ENCODE assay signal across 27 cellular contexts in genomic region chr14:97281741-97282140, GRCh38.
"Had no signal": no experiment of that assay in that cellular context is flagged by ENCODE, and none has a peak within 500 bp of the region (broad histone marks: within the 10 kb centered on the region; RNA-seq: fewer than 3 reads in every experiment).

No MANE protein-coding gene starts in this region.

- H3K27me3 ChIP-seq: adrenal gland, body of pancreas, MG63 had no signal

- H3K4me2 ChIP-seq: PC-9 had no signal

- H3K27ac ChIP-seq: adrenal gland, body of pancreas, breast epithelium, PC-9 had no signal

- H3K9me3 ChIP-seq: adrenal gland, body of pancreas, breast epithelium, MG63 had no signal

- H3K36me3 ChIP-seq: adrenal gland, breast epithelium, MG63 had no signal

- H3K4me3 ChIP-seq: adrenal gland, body of pancreas, breast epithelium, MG63, PC-9 had no signal

- DNase-seq: activated CD4-positive, alpha-beta memory T cell treated with anti-CD3 and anti-CD28 coated beads, Interleukin-2, amount 10 ng/mL, durations not matched to agents 7 days and 5 days; activated CD4-positive, alpha-beta T cell treated with anti-CD3 and anti-CD28 coated beads for 36 hours; activated CD8-positive, alpha-beta memory T cell treated with anti-CD3 and anti-CD28 coated beads for 24 hours; activated CD8-positive, alpha-beta memory T cell treated with anti-CD3 and anti-CD28 coated beads, Interleukin-2, amount 10 ng/mL, durations not matched to agents 7 days and 5 days; activated CD8-positive, alpha-beta memory T cell treated with anti-CD3 and anti-CD28 coated beads, Interleukin-2, amount 50 U/mL, for 48 hours; activated effector memory CD4-positive, alpha-beta T cell treated with anti-CD3 and anti-CD28 coated beads, Interleukin-2, amount 50 U/mL, for 16 hours; activated naive CD4-positive, alpha-beta T cell; activated naive CD4-positive, alpha-beta T cell treated with anti-CD3 and anti-CD28 coated beads, Interleukin-2, amount 50 U/mL, for 16 hours; activated naive CD8-positive, alpha-beta T cell treated with anti-CD3 and anti-CD28 coated beads, Interleukin-2, amount 10 ng/mL, durations not matched to agents 7 days and 5 days; activated T-cell treated with anti-CD3 and anti-CD28 coated beads, Interleukin-2, amount 50 U/mL, for 48 hours; adrenal gland; body of pancreas; Kasumi-1; KG1; MG63; NCI-H1048; NCI-H1105 treated with DMSO at 0.1 percent for 48 hours; NCI-H1436; NCI-H1694; NCI-H1930; NCI-H510A; NCI-H748 treated with DMSO at 0.1 percent for 48 hours; PC-9; Right ventricle myocardium superior; T1000 had no signal

- ATAC-seq: activated CD4-positive, alpha-beta T cell treated with anti-CD3 and anti-CD28 coated beads for 36 hours; activated CD4-positive, CD25-positive, alpha-beta regulatory T cell treated with anti-CD3 and anti-CD28 coated beads, Interleukin-2, amount 50 U/mL, for 24 hours; activated CD8-positive, alpha-beta memory T cell treated with anti-CD3 and anti-CD28 coated beads, Interleukin-2, amount 10 ng/mL, durations not matched to agents 7 days and 5 days; body of pancreas had no signal

- H3K4me1 ChIP-seq: adrenal gland, body of pancreas, breast epithelium had no signal
